Comparison of ENCODE assay signal across 14 cellular contexts in genomic region chr19:2064395-2064787, GRCh38. TPM values are rescaled to one million over a fixed set of nuclear protein-coding genes. Genes with fewer than 3 reads are reported as not detected.
DNase-seq lines count a peak whose midpoint lies in the region; ATAC-seq and TF ChIP-seq lines count a peak whose summit lies in the region.
"Had no signal": no experiment of that assay in that cellular context is flagged by ENCODE, and none has a peak within 500 bp of the region (broad histone marks: within the 10 kb centered on the region; RNA-seq: fewer than 3 reads in every experiment).

No MANE protein-coding gene starts in this region.

- peak overlapping the region; percentile 62 for H3K4me2 ChIP-seq in Karpas-422 (ENCODE audit: low read depth, low read length, poor library complexity, severe bottlenecking)
- H3K4me2 ChIP-seq: KMS-11 had no signal

- H3K4me3 ChIP-seq in Karpas-422 (ENCODE audit: low read length) (peak overlapping the region; percentile 18; the same call in 1 of the 2 replicates), mucosa of descending colon (no peak overlapping the region), subcutaneous abdominal adipose tissue (ENCODE audit: low read depth in 1 of 5, low read length in 5 of 5) (no peak overlapping the region)

- no peaks in the 10 kb centered on the region for H3K27me3 ChIP-seq in Karpas-422 (ENCODE audit: low read length)
- H3K27me3 ChIP-seq in subcutaneous abdominal adipose tissue (ENCODE audit: control insufficient read depth in 5 of 5, insufficient read depth in 4 of 5, low read length in 5 of 5): no peaks in the 10 kb centered on the region

- no peaks in the 10 kb centered on the region for H3K79me2 ChIP-seq in Karpas-422 (ENCODE audit: low read length)

- H3K27ac ChIP-seq in Karpas-422 (ENCODE audit: low read length): peak overlapping the region; percentile 93
- H3K27ac ChIP-seq in subcutaneous abdominal adipose tissue (ENCODE audit: low read depth, low read length): peak overlapping the region; percentile 65
- H3K27ac ChIP-seq: KMS-11 had no signal

- H3K9ac ChIP-seq in Karpas-422 (ENCODE audit: low read length) (peak overlapping the region; percentile 58), subcutaneous abdominal adipose tissue (ENCODE audit: low read length in 5 of 5) (no peak overlapping the region)
- H3K9ac ChIP-seq: KMS-11 had no signal

- peak overlapping the region; percentile 78; the same call in 1 of the 2 replicates for H2AFZ ChIP-seq in Karpas-422 (ENCODE audit: low read length)

- H3K36me3 ChIP-seq in Karpas-422 (ENCODE audit: insufficient read depth, low read length) (no peaks in the 10 kb centered on the region), mucosa of descending colon (ENCODE audit: low read depth) (no peaks in the 10 kb centered on the region), subcutaneous abdominal adipose tissue (ENCODE audit: control insufficient read depth in 5 of 5, insufficient read depth in 5 of 5, low read length in 5 of 5) (no peaks in the 10 kb centered on the region)

- intact Hi-C loops in mucosa of descending colon (cut with DNase I, micrococcal nuclease): no loop called here

- no peaks in the 10 kb centered on the region for H3K9me3 ChIP-seq in Karpas-422 (ENCODE audit: low read length)
- H3K9me3 ChIP-seq in mucosa of descending colon: no peaks in the 10 kb centered on the region
- H3K9me3 ChIP-seq in subcutaneous abdominal adipose tissue (ENCODE audit: control insufficient read depth in 5 of 5, low read length in 5 of 5): no peaks in the 10 kb centered on the region

- TF ChIP-seq CTCF in mucosa of descending colon (IDR thresholded peaks at IDR 0.05): no peak

- H4K20me1 ChIP-seq in Karpas-422 (ENCODE audit: insufficient read depth, low read depth, low read length): no peaks in the 10 kb centered on the region

- no peak for ATAC-seq in mucosa of descending colon
- ATAC-seq in HG02973 (IDR thresholded peaks at IDR 0.05; ENCODE audit: unreplicated experiment): no peak
- ATAC-seq in HG03520 (IDR thresholded peaks at IDR 0.05; ENCODE audit: unreplicated experiment): no peak
- ATAC-seq: activated CD8-positive, alpha-beta T cell treated with anti-CD3 and anti-CD28 coated beads for 36 hours; activated naive CD4-positive, alpha-beta T cell treated with anti-CD3 and anti-CD28 coated beads, Interleukin-2, amount 50 U/mL, for 72 hours had no signal

- DNase-seq in Karpas-422 (peak; percentile 76), cerebellum (ENCODE audit: low spot score) (peak; percentile 56), mucosa of descending colon (peak in 2 of 3 donors; percentile 16 to 59), T-helper 9 cell (no peak), NCI-H1092 (lab: John Stamatoyannopoulos, UW) (no peak)
- DNase-seq: activated CD8-positive, alpha-beta T cell treated with anti-CD3 and anti-CD28 coated beads for 36 hours; HCEC 1CT; NCI-H2107; T-helper 2 cell had no signal

- H3K9me2 ChIP-seq in Karpas-422 (replicated peaks; ENCODE audit: insufficient read depth, low read length): no peaks in the 10 kb centered on the region

- H3K4me1 ChIP-seq in Karpas-422 (ENCODE audit: low read length) (peaks cover 61% of the 10 kb centered on the region), mucosa of descending colon (ENCODE audit: low read depth) (peaks cover 43% of the 10 kb centered on the region), subcutaneous abdominal adipose tissue (ENCODE audit: control insufficient read depth in 5 of 5, insufficient read depth in 5 of 5, low read length in 5 of 5) (peaks cover 11 to 45% (median 40%) of the 10 kb centered on the region in 5 donors)

RNA-seq across cellular contexts. Expression of gene MKNK2, which starts 13.3 kb away (rescaled TPM):
- total RNA-seq in Karpas-422 (2014; rRNA removed; shearing (Covaris generic); ENCODE audit: low replicate concordance): 526 and 862 TPM in 2 replicates
- total RNA-seq in cerebellum: 19.7 TPM
- total RNA-seq in mucosa of descending colon: 100 to 1,000 TPM; 252 to 330 (median 304) TPM

RNA-seq across cellular contexts. Expression of gene MOB3A, which starts 31.7 kb away (rescaled TPM):
- total RNA-seq in Karpas-422 (2014; rRNA removed; shearing (Covaris generic); ENCODE audit: low replicate concordance): 153 and 219 TPM in 2 replicates
- total RNA-seq in cerebellum (14.8 TPM), mucosa of descending colon (10 to 100 TPM; 39.8 to 76.8 (median 43.7) TPM)

RNA-seq across cellular contexts. Expression of gene IZUMO4, which starts 32.3 kb away (rescaled TPM):
- 285 and 487 TPM in 2 replicates for total RNA-seq in Karpas-422 (2014; rRNA removed; shearing (Covaris generic); ENCODE audit: low replicate concordance)
- total RNA-seq in cerebellum (4.4 TPM), mucosa of descending colon (1 to 10 TPM; 2.2 to 5.3 (median 3.4) TPM)

RNA-seq across cellular contexts. Expression of gene BTBD2, which starts 48.9 kb away (rescaled TPM):
- total RNA-seq in Karpas-422 (2014; rRNA removed; shearing (Covaris generic); ENCODE audit: low replicate concordance): 66.8 and 112 TPM in 2 replicates
- total RNA-seq in cerebellum (48.9 TPM), mucosa of descending colon (10 to 100 TPM; 66.0 to 82.3 (median 71.5) TPM)

Comparison
In these comparisons a context has a peak if more than half of its experiments do, and no peak if none do; other contexts are left out.
1. DNase-seq: peak in Karpas-422 (single experiment), cerebellum (single experiment) and mucosa of descending colon (2 of 3); none in T-helper 9 cell (single experiment) and NCI-H1092 (single experiment).
2. RNA of gene MKNK2, which starts 13.3 kb away (total RNA-seq): 526 to 862 TPM in Karpas-422 and 252 to 330 TPM in mucosa of descending colon; 19.7 TPM in cerebellum (single experiment); every median in the first group is over 10 times any median in the second.
3. RNA of gene IZUMO4, which starts 32.3 kb away (total RNA-seq): 285 to 487 TPM in Karpas-422; 4.4 TPM in cerebellum (single experiment) and 2.2 to 5.3 TPM in mucosa of descending colon; every median in the first group is over 10 times any median in the second.